Comparison of ENCODE assay signal across 7 cellular contexts in the genomic region with DNA sequence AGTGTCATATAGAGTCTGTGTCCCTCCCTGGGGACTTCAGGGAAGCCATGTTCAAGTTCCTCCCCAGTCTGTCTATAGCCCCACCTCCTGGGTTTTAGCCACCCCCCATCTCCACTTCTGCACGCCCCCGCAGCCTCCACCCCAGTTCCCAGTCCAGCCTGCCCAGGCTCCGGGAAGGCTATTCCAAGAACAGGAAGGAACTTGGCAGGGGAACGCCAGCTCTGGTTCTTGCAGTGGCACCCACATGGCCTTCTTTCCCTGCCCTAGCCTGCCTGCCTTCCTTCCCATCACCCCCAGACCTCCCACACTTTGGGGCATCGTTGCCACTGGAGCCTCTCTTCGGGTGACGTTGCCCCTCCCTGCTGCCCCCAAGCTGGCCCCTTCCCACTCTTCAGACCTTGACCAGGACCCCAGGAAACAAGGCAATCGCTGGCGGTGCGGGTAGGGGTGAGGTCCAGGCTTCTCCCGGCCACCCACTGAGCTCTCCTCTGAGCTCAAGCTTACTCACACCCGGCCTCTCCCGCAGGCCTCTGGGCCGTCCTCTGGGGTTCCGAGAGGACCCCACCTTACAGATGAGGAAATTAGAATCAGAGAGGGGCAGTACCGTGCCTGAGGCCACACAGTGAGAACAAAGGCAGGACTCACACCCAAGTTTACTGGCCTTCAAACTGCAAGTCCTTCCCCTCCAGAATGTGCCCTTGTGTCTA. TPM values are rescaled to one million over a fixed set of nuclear protein-coding genes. Genes with fewer than 3 reads are reported as not detected.
A peak's percentile ranks its signal among the peaks of the same experiment; 100 is the strongest.
DNase-seq lines count a peak whose midpoint lies in the region; ATAC-seq and TF ChIP-seq lines count a peak whose summit lies in the region.
"Had no signal": no experiment of that assay in that cellular context is flagged by ENCODE, and none has a peak within 500 bp of the region (broad histone marks: within the 10 kb centered on the region; RNA-seq: fewer than 3 reads in every experiment).

No MANE protein-coding gene starts in this region.

- H3K4me1 ChIP-seq in uterus: no peaks in the 10 kb centered on the region

- intact Hi-C loops in Right ventricle myocardium superior (cut with DNase I): loop anchor here (2.0 kb wide), 1 partner anchor 176 kb away; no protein-coding TSS in a partner anchor
- intact Hi-C loops in uterus (cut with DNase I; ENCODE audit: low total_unique reads): loop anchor here (5.0 kb wide), 1 partner anchor 178 kb away; a partner anchor contains a TSS

- DNase-seq in activated T-cell treated with anti-CD3 and anti-CD28 coated beads, Interleukin-2, amount 50 U/mL, for 24 hours: no peak
- no peak for DNase-seq in activated T-cell treated with anti-CD3 and anti-CD28 coated beads, Interleukin-2, amount 50 U/mL, for 72 hours
- DNase-seq in Right ventricle myocardium superior (peak; percentile 69), uterus (peak; percentile 31 to 47)
- no peak for DNase-seq in stimulated activated naive CD8-positive, alpha-beta T cell treated with anti-CD3 and anti-CD28 coated beads, Interleukin-15, Interleukin-2, amounts not matched to agents 100 U/mL and 50 U/mL, for 24 hours
- no peak for DNase-seq in effector memory CD8-positive, alpha-beta T cell
- DNase-seq: NCI-H2081 had no signal

- H3K9me3 ChIP-seq in uterus: no peaks in the 10 kb centered on the region

- ATAC-seq in activated T-cell treated with anti-CD3 and anti-CD28 coated beads, Interleukin-2, amount 50 U/mL, for 72 hours (replicated peaks in 1 of 2): no peak
- ATAC-seq in Right ventricle myocardium superior (ENCODE audit: poor library complexity): peak; percentile 49
- ATAC-seq in stimulated activated naive CD8-positive, alpha-beta T cell treated with anti-CD3 and anti-CD28 coated beads, Interleukin-15, Interleukin-2, amounts not matched to agents 100 U/mL and 50 U/mL, for 24 hours: no peak
- no peak for ATAC-seq in effector memory CD8-positive, alpha-beta T cell (replicated peaks)

- H3K36me3 ChIP-seq in uterus: no peaks in the 10 kb centered on the region

- H3K4me1 Mint-ChIP-seq in activated T-cell treated with anti-CD3 and anti-CD28 coated beads, Interleukin-2, amount 50 U/mL, for 24 hours (ENCODE audit: low read depth): peaks cover 48% of the 10 kb centered on the region
- peaks cover 84% of the 10 kb centered on the region for H3K4me1 Mint-ChIP-seq in activated T-cell treated with anti-CD3 and anti-CD28 coated beads, Interleukin-2, amount 50 U/mL, for 72 hours (ENCODE audit: low read depth)
- H3K4me1 Mint-ChIP-seq in effector memory CD8-positive, alpha-beta T cell (ENCODE audit: low read depth in 2 of 2): peaks cover 8 to 20% of the 10 kb centered on the region in 2 donors

- H3K4me3 Mint-ChIP-seq in activated T-cell treated with anti-CD3 and anti-CD28 coated beads, Interleukin-2, amount 50 U/mL, for 24 hours: no peak overlapping the region
- H3K4me3 Mint-ChIP-seq in activated T-cell treated with anti-CD3 and anti-CD28 coated beads, Interleukin-2, amount 50 U/mL, for 72 hours: no peak overlapping the region
- H3K4me3 Mint-ChIP-seq in effector memory CD8-positive, alpha-beta T cell: no peak overlapping the region

- peaks cover 4% of the 10 kb centered on the region for H3K27me3 Mint-ChIP-seq in activated T-cell treated with anti-CD3 and anti-CD28 coated beads, Interleukin-2, amount 50 U/mL, for 24 hours
- H3K27me3 Mint-ChIP-seq in activated T-cell treated with anti-CD3 and anti-CD28 coated beads, Interleukin-2, amount 50 U/mL, for 72 hours (ENCODE audit: low read depth): no peaks in the 10 kb centered on the region
- H3K27me3 Mint-ChIP-seq in effector memory CD8-positive, alpha-beta T cell: no peaks in the 10 kb centered on the region

- H3K4me3 ChIP-seq in uterus: no peak overlapping the region

- no peak for TF ChIP-seq CTCF in uterus (IDR thresholded peaks at IDR 0.05)

- TF ChIP-seq POLR2A in uterus (IDR thresholded peaks at IDR 0.05): no peak

- H3K36me3 Mint-ChIP-seq in activated T-cell treated with anti-CD3 and anti-CD28 coated beads, Interleukin-2, amount 50 U/mL, for 24 hours (ENCODE audit: low read depth): no peaks in the 10 kb centered on the region
- peaks cover 4% of the 10 kb centered on the region in 2 donors for H3K36me3 Mint-ChIP-seq in activated T-cell treated with anti-CD3 and anti-CD28 coated beads, Interleukin-2, amount 50 U/mL, for 72 hours (ENCODE audit: insufficient read depth in 2 of 2)
- peaks cover 6% of the 10 kb centered on the region for H3K36me3 Mint-ChIP-seq in effector memory CD8-positive, alpha-beta T cell (ENCODE audit: insufficient read depth)

- no peak overlapping the region for H3K27ac ChIP-seq in uterus

- H3K27me3 ChIP-seq in uterus: no peaks in the 10 kb centered on the region

- no peaks in the 10 kb centered on the region for H3K9me3 Mint-ChIP-seq in activated T-cell treated with anti-CD3 and anti-CD28 coated beads, Interleukin-2, amount 50 U/mL, for 24 hours
- peaks cover 0 to 6% of the 10 kb centered on the region in 2 donors for H3K9me3 Mint-ChIP-seq in activated T-cell treated with anti-CD3 and anti-CD28 coated beads, Interleukin-2, amount 50 U/mL, for 72 hours
- H3K9me3 Mint-ChIP-seq in effector memory CD8-positive, alpha-beta T cell: no peaks in the 10 kb centered on the region

- peak overlapping the region; percentile 37 for H3K27ac Mint-ChIP-seq in activated T-cell treated with anti-CD3 and anti-CD28 coated beads, Interleukin-2, amount 50 U/mL, for 24 hours
- H3K27ac Mint-ChIP-seq in activated T-cell treated with anti-CD3 and anti-CD28 coated beads, Interleukin-2, amount 50 U/mL, for 72 hours: no peak overlapping the region
- no peak overlapping the region for H3K27ac Mint-ChIP-seq in effector memory CD8-positive, alpha-beta T cell

RNA-seq across cellular contexts. Expression of a gene that starts 9.2 kb away (rescaled TPM):
- 10 to 100 TPM; 24.4 to 38.8 TPM for total RNA-seq in activated T-cell treated with anti-CD3 and anti-CD28 coated beads, Interleukin-2, amount 50 U/mL, for 72 hours
- total RNA-seq in Right ventricle myocardium superior: 6.2 TPM
- 1 to 10 TPM in 3 of 4 donors, under 1 TPM in 1; 0.29 to 9.6 (median 5.4) TPM for total RNA-seq in uterus

RNA-seq across cellular contexts. Expression of a gene that starts 18.1 kb away (rescaled TPM):
- total RNA-seq in activated T-cell treated with anti-CD3 and anti-CD28 coated beads, Interleukin-2, amount 50 U/mL, for 72 hours: 10 to 100 TPM in 1 of 2 donors, 1 to 10 TPM in 1; 6.9 to 11.5 TPM
- total RNA-seq in Right ventricle myocardium superior: 2.0 TPM
- 1 to 10 TPM in 2 of 4 donors, under 1 TPM in 2; 0.51 to 2.8 (median 0.86) TPM for total RNA-seq in uterus

RNA-seq across cellular contexts. Expression of a gene that starts 43.8 kb away (rescaled TPM):
- 10 to 100 TPM; 28.7 to 33.3 TPM for total RNA-seq in activated T-cell treated with anti-CD3 and anti-CD28 coated beads, Interleukin-2, amount 50 U/mL, for 72 hours
- total RNA-seq in Right ventricle myocardium superior (114 TPM), uterus (10 to 100 TPM; 15.0 to 51.0 (median 26.0) TPM)

RNA-seq across cellular contexts. Expression of a gene that starts 45.0 kb away (rescaled TPM):
- 100 to 1,000 TPM; 145 to 167 TPM for total RNA-seq in activated T-cell treated with anti-CD3 and anti-CD28 coated beads, Interleukin-2, amount 50 U/mL, for 72 hours
- 103 TPM for total RNA-seq in Right ventricle myocardium superior
- total RNA-seq in uterus: 10 to 100 TPM; 15.9 to 76.8 (median 74.2) TPM

RNA-seq across cellular contexts. Expression of a gene that starts 49.8 kb away (rescaled TPM):
- total RNA-seq in activated T-cell treated with anti-CD3 and anti-CD28 coated beads, Interleukin-2, amount 50 U/mL, for 72 hours: 100 to 1,000 TPM; 106 to 133 TPM
- 23.1 TPM for total RNA-seq in Right ventricle myocardium superior
- 100 to 1,000 TPM in 1 of 4 donors, 10 to 100 TPM in 3; 42.1 to 108 (median 75.9) TPM for total RNA-seq in uterus

Comparison
In these comparisons a context has a peak if more than half of its experiments do, and no peak if none do; other contexts are left out.
1. DNase-seq: peak in Right ventricle myocardium superior (single experiment) and uterus (2 of 2); none in activated T-cell treated with anti-CD3 and anti-CD28 coated beads, Interleukin-2, amount 50 U/mL, for 24 hours (single experiment), activated T-cell treated with anti-CD3 and anti-CD28 coated beads, Interleukin-2, amount 50 U/mL, for 72 hours (0 of 2), stimulated activated naive CD8-positive, alpha-beta T cell treated with anti-CD3 and anti-CD28 coated beads, Interleukin-15, Interleukin-2, amounts not matched to agents 100 U/mL and 50 U/mL, for 24 hours (single experiment) and effector memory CD8-positive, alpha-beta T cell (0 of 3).